ENCODE assay signal across 35 cellular contexts in genomic region chr6:141209890-141210289, GRCh38.
"Had no signal": no experiment of that assay in that cellular context is flagged by ENCODE, and none has a peak within 500 bp of the region (broad histone marks: within the 10 kb centered on the region; RNA-seq: fewer than 3 reads in every experiment).

No MANE protein-coding gene starts in this region.

- H3K4me3 Mint-ChIP-seq: activated naive CD4-positive, alpha-beta T cell treated with anti-CD3 and anti-CD28 coated beads for 36 hours; activated naive CD4-positive, alpha-beta T cell treated with anti-CD3 and anti-CD28 coated beads, Interleukin-2, amount 10 ng/mL, durations not matched to agents 7 days and 5 days; activated naive CD4-positive, alpha-beta T cell treated with anti-CD3 and anti-CD28 coated beads, Interleukin-2, amount 50 U/mL, for 24 hours; activated naive CD8-positive, alpha-beta T cell; activated naive CD8-positive, alpha-beta T cell treated with anti-CD3 and anti-CD28 coated beads for 36 hours; activated naive CD8-positive, alpha-beta T cell treated with anti-CD3 and anti-CD28 coated beads, Interleukin-2, amount 10 ng/mL, durations not matched to agents 7 days and 5 days; activated naive CD8-positive, alpha-beta T cell treated with anti-CD3 and anti-CD28 coated beads, Interleukin-2, amount 50 U/mL, for 24 hours; activated T-cell treated with anti-CD3 and anti-CD28 coated beads, Interleukin-2, amount 50 U/mL, for 24 hours; activated T-cell treated with anti-CD3 and anti-CD28 coated beads, Interleukin-2, amount 50 U/mL, for 4 hours; activated T-cell treated with anti-CD3 and anti-CD28 coated beads, Interleukin-2, amount 50 U/mL, for 72 hours; activated T-helper 1 cell treated with anti-CD3 and anti-CD28 coated beads, Interleukin-12 subunit alpha, Interleukin-12 subunit beta, Interleukin-2, Interleukin-4 antibody, amounts not matched to agents 30 ng/mL and 10 ng/mL and 1 ng/mL, durations not matched to agents 14 hours and 24 hours and 36 hours; activated T-helper 17 cell treated with anti-CD3 and anti-CD28 coated beads, Interleukin-2, amount 50 U/mL, for 72 hours; brain; central memory CD8-positive, alpha-beta T cell had no signal

- ATAC-seq: activated naive CD4-positive, alpha-beta T cell treated with anti-CD3 and anti-CD28 coated beads, Interleukin-2, amount 50 U/mL, for 72 hours; activated naive CD8-positive, alpha-beta T cell treated with anti-CD3 and anti-CD28 coated beads, Interleukin-2, amount 50 U/mL, for 24 hours; activated T-cell treated with anti-CD3 and anti-CD28 coated beads, Interleukin-2, amount 50 U/mL, for 4 hours; activated T-cell treated with anti-CD3 and anti-CD28 coated beads, Interleukin-2, amount 50 U/mL, for 72 hours; activated T-helper 17 cell treated with anti-CD3 and anti-CD28 coated beads, Interleukin-2, amount 50 U/mL, for 72 hours; body of pancreas had no signal

- H3K36me3 Mint-ChIP-seq: activated naive CD4-positive, alpha-beta T cell treated with anti-CD3 and anti-CD28 coated beads, Interleukin-2, amount 10 ng/mL, durations not matched to agents 7 days and 5 days; activated naive CD4-positive, alpha-beta T cell treated with anti-CD3 and anti-CD28 coated beads, Interleukin-2, amount 50 U/mL, for 24 hours; activated naive CD4-positive, alpha-beta T cell treated with anti-CD3 and anti-CD28 coated beads, Interleukin-2, amount 50 U/mL, for 72 hours; activated naive CD8-positive, alpha-beta T cell; activated naive CD8-positive, alpha-beta T cell treated with anti-CD3 and anti-CD28 coated beads for 36 hours; activated naive CD8-positive, alpha-beta T cell treated with anti-CD3 and anti-CD28 coated beads, Interleukin-2, amount 10 ng/mL, durations not matched to agents 7 days and 5 days; brain had no signal

- H3K4me1 Mint-ChIP-seq: activated naive CD4-positive, alpha-beta T cell treated with anti-CD3 and anti-CD28 coated beads, Interleukin-2, amount 10 ng/mL, durations not matched to agents 7 days and 5 days; activated naive CD4-positive, alpha-beta T cell treated with anti-CD3 and anti-CD28 coated beads, Interleukin-2, amount 50 U/mL, for 24 hours; activated naive CD8-positive, alpha-beta T cell treated with anti-CD3 and anti-CD28 coated beads for 36 hours; activated naive CD8-positive, alpha-beta T cell treated with anti-CD3 and anti-CD28 coated beads, Interleukin-2, amount 10 ng/mL, durations not matched to agents 7 days and 5 days; activated naive CD8-positive, alpha-beta T cell treated with anti-CD3 and anti-CD28 coated beads, Interleukin-2, amount 50 U/mL, for 24 hours; activated T-helper 17 cell treated with anti-CD3 and anti-CD28 coated beads, Interleukin-2, amount 50 U/mL, for 72 hours; brain; central memory CD8-positive, alpha-beta T cell had no signal

- H3K27ac Mint-ChIP-seq: activated naive CD4-positive, alpha-beta T cell treated with anti-CD3 and anti-CD28 coated beads for 36 hours; activated naive CD4-positive, alpha-beta T cell treated with anti-CD3 and anti-CD28 coated beads, Interleukin-2, amount 10 ng/mL, durations not matched to agents 7 days and 5 days; activated naive CD4-positive, alpha-beta T cell treated with anti-CD3 and anti-CD28 coated beads, Interleukin-2, amount 50 U/mL, for 24 hours; activated naive CD4-positive, alpha-beta T cell treated with anti-CD3 and anti-CD28 coated beads, Interleukin-2, amount 50 U/mL, for 72 hours; activated naive CD8-positive, alpha-beta T cell; activated naive CD8-positive, alpha-beta T cell treated with anti-CD3 and anti-CD28 coated beads for 36 hours; activated naive CD8-positive, alpha-beta T cell treated with anti-CD3 and anti-CD28 coated beads, Interleukin-2, amount 10 ng/mL, durations not matched to agents 7 days and 5 days; activated naive CD8-positive, alpha-beta T cell treated with anti-CD3 and anti-CD28 coated beads, Interleukin-2, amount 50 U/mL, for 24 hours; activated T-cell treated with anti-CD3 and anti-CD28 coated beads, Interleukin-2, amount 50 U/mL, for 24 hours; activated T-cell treated with anti-CD3 and anti-CD28 coated beads, Interleukin-2, amount 50 U/mL, for 72 hours; activated T-helper 1 cell treated with anti-CD3 and anti-CD28 coated beads, Interleukin-12 subunit alpha, Interleukin-12 subunit beta, Interleukin-2, Interleukin-4 antibody, amounts not matched to agents 30 ng/mL and 10 ng/mL and 1 ng/mL, durations not matched to agents 14 hours and 24 hours and 36 hours; activated T-helper 17 cell treated with anti-CD3 and anti-CD28 coated beads, Interleukin-2, amount 50 U/mL, for 72 hours; activated T-helper 2 cell treated with anti-CD3 and anti-CD28 coated beads, Interferon-gamma antibody, Interleukin-2, Interleukin-4, amounts not matched to agents 10 μg/mL and 5 μg/mL and 100 μg/mL, durations not matched to agents 14 hours and 24 hours and 36 hours; brain had no signal

- H3K27me3 Mint-ChIP-seq: activated naive CD4-positive, alpha-beta T cell treated with anti-CD3 and anti-CD28 coated beads, Interleukin-2, amount 10 ng/mL, durations not matched to agents 7 days and 5 days; activated naive CD4-positive, alpha-beta T cell treated with anti-CD3 and anti-CD28 coated beads, Interleukin-2, amount 50 U/mL, for 24 hours; activated naive CD8-positive, alpha-beta T cell treated with anti-CD3 and anti-CD28 coated beads for 36 hours; activated naive CD8-positive, alpha-beta T cell treated with anti-CD3 and anti-CD28 coated beads, Interleukin-2, amount 10 ng/mL, durations not matched to agents 7 days and 5 days; activated naive CD8-positive, alpha-beta T cell treated with anti-CD3 and anti-CD28 coated beads, Interleukin-2, amount 50 U/mL, for 24 hours; brain had no signal

- H3K9me3 Mint-ChIP-seq: activated naive CD4-positive, alpha-beta T cell treated with anti-CD3 and anti-CD28 coated beads for 36 hours; activated naive CD4-positive, alpha-beta T cell treated with anti-CD3 and anti-CD28 coated beads, Interleukin-2, amount 10 ng/mL, durations not matched to agents 7 days and 5 days; activated naive CD4-positive, alpha-beta T cell treated with anti-CD3 and anti-CD28 coated beads, Interleukin-2, amount 50 U/mL, for 24 hours; activated naive CD8-positive, alpha-beta T cell treated with anti-CD3 and anti-CD28 coated beads for 36 hours; activated naive CD8-positive, alpha-beta T cell treated with anti-CD3 and anti-CD28 coated beads, Interleukin-2, amount 10 ng/mL, durations not matched to agents 7 days and 5 days; activated T-cell treated with anti-CD3 and anti-CD28 coated beads, Interleukin-2, amount 50 U/mL, for 24 hours; activated T-helper 1 cell treated with anti-CD3 and anti-CD28 coated beads, Interleukin-12 subunit alpha, Interleukin-12 subunit beta, Interleukin-2, Interleukin-4 antibody, amounts not matched to agents 30 ng/mL and 10 ng/mL and 1 ng/mL, durations not matched to agents 14 hours and 24 hours and 36 hours; activated T-helper 17 cell treated with anti-CD3 and anti-CD28 coated beads, Interleukin-2, amount 50 U/mL, for 72 hours; activated T-helper 2 cell treated with anti-CD3 and anti-CD28 coated beads, Interferon-gamma antibody, Interleukin-2, Interleukin-4, amounts not matched to agents 10 μg/mL and 5 μg/mL and 100 μg/mL, durations not matched to agents 14 hours and 24 hours and 36 hours; central memory CD8-positive, alpha-beta T cell had no signal

- DNase-seq: activated effector memory CD4-positive, alpha-beta T cell treated with anti-CD3 and anti-CD28 coated beads, Interleukin-2, amount 50 U/mL, for 16 hours; activated effector memory CD4-positive, alpha-beta T cell treated with Interleukin-2 at 50 U/mL for 16 hours; activated gamma-delta T cell; activated gamma-delta T cell treated with Interleukin-2 at 50 U/mL for 16 hours; activated naive CD4-positive, alpha-beta T cell; activated naive CD4-positive, alpha-beta T cell treated with anti-CD3 and anti-CD28 coated beads for 36 hours; activated naive CD4-positive, alpha-beta T cell treated with anti-CD3 and anti-CD28 coated beads, Interleukin-2, amount 10 ng/mL, durations not matched to agents 7 days and 5 days; activated naive CD4-positive, alpha-beta T cell treated with anti-CD3 and anti-CD28 coated beads, Interleukin-2, amount 50 U/mL, for 16 hours; activated naive CD4-positive, alpha-beta T cell treated with Interleukin-2 at 50 U/mL for 16 hours; activated naive CD8-positive, alpha-beta T cell treated with anti-CD3 and anti-CD28 coated beads for 36 hours; activated naive CD8-positive, alpha-beta T cell treated with anti-CD3 and anti-CD28 coated beads, Interleukin-2, amount 10 ng/mL, durations not matched to agents 7 days and 5 days; activated naive CD8-positive, alpha-beta T cell treated with anti-CD3 and anti-CD28 coated beads, Interleukin-2, amount 50 U/mL, for 24 hours; activated T-cell treated with anti-CD3 and anti-CD28 coated beads, Interleukin-2, amount 50 U/mL, for 1 hour; activated T-cell treated with anti-CD3 and anti-CD28 coated beads, Interleukin-2, amount 50 U/mL, for 24 hours; activated T-cell treated with anti-CD3 and anti-CD28 coated beads, Interleukin-2, amount 50 U/mL, for 4 hours; activated T-cell treated with anti-CD3 and anti-CD28 coated beads, Interleukin-2, amount 50 U/mL, for 48 hours; activated T-cell treated with anti-CD3 and anti-CD28 coated beads, Interleukin-2, amount 50 U/mL, for 72 hours; adrenal gland; amniotic stem cell; amygdala; anterior cingulate cortex; aorta; body of pancreas; brain microvascular endothelial cell; caudate nucleus; central memory CD4-positive, alpha-beta T cell; cerebellar nuclear complex had no signal
